ENCODE assay signal across 1 cellular context in genomic region chr1:117928881-117929339, GRCh38.
TF ChIP-seq lines count a peak whose summit lies in the region.

No MANE protein-coding gene starts in this region.

TF ChIP-seq in K562, 482 proteins besides CTCF, POLR2A, EP300 and RAD21 (continued from another document):
- TF ChIP-seq HOMEZ (CRISPR knock-in tag; IDR thresholded peaks at IDR 0.05) (no peak), PBX2 (CRISPR knock-in tag; IDR thresholded peaks at IDR 0.05; ENCODE audit: low read depth) (peak; percentile 47; the same call in 1 of the 2 replicates), PBX2 (tag; conservative IDR thresholded peaks at IDR 0.05; ENCODE audit: low read depth) (peak; percentile 50; the same call in 1 of the 2 replicates), TEAD2 (tag; IDR thresholded peaks at IDR 0.05) (no peak), RCOR1 (IDR thresholded peaks at IDR 0.05; ENCODE audit: borderline replicate concordance in 1 of 2, low read depth in 2 of 2, low read length in 2 of 2) (peak in 1 of 2 experiments; percentile 46; a peak in 1 of 4 replicates), TEAD1 (CRISPR knock-in tag; IDR thresholded peaks at IDR 0.05) (0 out of 4 replicates have a peak, but pooled peaks of 1 of the 2 experiments have one; percentile 14), TEAD4 (IDR thresholded peaks at IDR 0.05; ENCODE audit: low read length) (0 out of 2 replicates have a peak, but pooled peaks have one; percentile 2), TEAD4 (CRISPR knock-in tag; IDR thresholded peaks at IDR 0.05; ENCODE audit: borderline replicate concordance) (no peak), NFIC (IDR thresholded peaks at IDR 0.05) (no peak), UBTF (IDR thresholded peaks at IDR 0.05; ENCODE audit: borderline replicate concordance in 1 of 2, low read depth in 2 of 2, low read length in 2 of 2) (0 out of 4 replicates have a peak, but pooled peaks of 1 of the 2 experiments have one; percentile 71), MEF2A (IDR thresholded peaks at IDR 0.05; ENCODE audit: control insufficient read depth, low read depth, low read length) (no peak), ZKSCAN8 (CRISPR knock-in tag; IDR thresholded peaks at IDR 0.05) (no peak), ZNF311 (CRISPR knock-in tag; IDR thresholded peaks at IDR 0.05) (no peak), HDAC3 (IDR thresholded peaks at IDR 0.05; ENCODE audit: borderline replicate concordance, partially characterized antibody) (no peak), MCM7 (IDR thresholded peaks at IDR 0.05) (no peak), ZBED1 (IDR thresholded peaks at IDR 0.05) (no peak)
